In genomic region chr2:11333431-11334183, GRCh38 we compare ENCODE assay signal across 32 cellular contexts.
"Had no signal": no experiment of that assay in that cellular context is flagged by ENCODE, and none has a peak within 500 bp of the region (broad histone marks: within the 10 kb centered on the region; RNA-seq: fewer than 3 reads in every experiment).

No MANE protein-coding gene starts in this region.

- ATAC-seq: foreskin keratinocyte; heart right ventricle; left colon; left ventricle myocardium superior; natural killer cell; right cardiac atrium; stimulated activated naive CD8-positive, alpha-beta T cell treated with anti-CD3 and anti-CD28 coated beads, Interleukin-15, amount 100 ng/mL, for 72 hours had no signal

- H3K4me2 ChIP-seq: smooth muscle cell had no signal

- H3K4me3 Mint-ChIP-seq: immature natural killer cell; memory B cell; natural killer cell; neural crest cell; stimulated activated naive CD8-positive, alpha-beta T cell treated with anti-CD3 and anti-CD28 coated beads, Interleukin-15, amount 100 ng/mL, for 72 hours had no signal

- H3K27ac ChIP-seq: coronary artery, esophagus muscularis mucosa, foreskin keratinocyte, heart right ventricle, neutrophil, parathyroid adenoma, thyroid gland, vagina had no signal

- H3K36me3 ChIP-seq: esophagus muscularis mucosa, heart right ventricle, neutrophil, thyroid gland, vagina had no signal

- H3K9me3 Mint-ChIP-seq: immature natural killer cell, natural killer cell had no signal

- H2AFZ ChIP-seq: parathyroid adenoma had no signal

- H3K27me3 ChIP-seq: esophagus muscularis mucosa, foreskin keratinocyte, heart right ventricle, neutrophil, thyroid gland, vagina had no signal

- H3K9ac ChIP-seq: parathyroid adenoma had no signal

- H3K27ac Mint-ChIP-seq: immature natural killer cell; memory B cell; natural killer cell; progenitor cell of endocrine pancreas; stimulated activated naive CD8-positive, alpha-beta T cell treated with anti-CD3 and anti-CD28 coated beads, Interleukin-15, amount 100 ng/mL, for 72 hours had no signal

- H3K9me3 ChIP-seq: esophagus muscularis mucosa, neutrophil, thyroid gland, vagina had no signal

- FAIRE-seq: endothelial cell of umbilical vein had no signal

- H3K36me3 Mint-ChIP-seq: immature natural killer cell, natural killer cell had no signal

- H3K27me3 Mint-ChIP-seq: memory B cell; progenitor cell of endocrine pancreas; stimulated activated naive CD8-positive, alpha-beta T cell treated with anti-CD3 and anti-CD28 coated beads, Interleukin-15, amount 100 ng/mL, for 72 hours had no signal

- H3K4me1 Mint-ChIP-seq: stimulated activated naive CD8-positive, alpha-beta T cell treated with anti-CD3 and anti-CD28 coated beads, Interleukin-15, amount 100 ng/mL, for 72 hours had no signal

- DNase-seq: dermis blood vessel endothelial cell; effector memory CD4-positive, alpha-beta T cell; foreskin keratinocyte; glutamatergic neuron; heart right ventricle; hippocampal formation; immature natural killer cell; islet precursor cell; kidney glomerular epithelial cell; left colon; left ventricle myocardium superior; natural killer cell; right cardiac atrium; stimulated activated CD4-positive, alpha-beta T cell treated with anti-CD3 and anti-CD28 coated beads, Interleukin-12 subunit alpha, Interleukin-12 subunit beta, amount 100 ng/mL, for 4 hours; stimulated activated CD4-positive, alpha-beta T cell treated with anti-CD3 and anti-CD28 coated beads, Interleukin-1b, Interleukin-23, amount 100 ng/mL, for 48 hours; stimulated activated CD4-positive, alpha-beta T cell treated with anti-CD3 and anti-CD28 coated beads, Interleukin-4, amount 100 ng/mL, for 1 hour; stimulated activated CD8-positive, alpha-beta memory T cell treated with anti-CD3 and anti-CD28 coated beads, Interleukin-4, amount 100 ng/mL, for 48 hours; stimulated activated naive CD4-positive, alpha-beta T cell; stimulated activated naive CD8-positive, alpha-beta T cell treated with anti-CD3 and anti-CD28 coated beads, Interleukin-15, amount 100 ng/mL, for 72 hours; thyroid gland; trophoblast cell had no signal

- H3K4me3 ChIP-seq: coronary artery, esophagus muscularis mucosa, heart right ventricle, lung, smooth muscle cell, thyroid gland, vagina had no signal
